Comparison of ENCODE assay signal across 9 cellular contexts in genomic region chr14:92846162-92846897, GRCh38. TPM values are rescaled to one million over a fixed set of nuclear protein-coding genes. Genes with fewer than 3 reads are reported as not detected.
DNase-seq lines count a peak whose midpoint lies in the region; ATAC-seq and TF ChIP-seq lines count a peak whose summit lies in the region.
"Had no signal": no experiment of that assay in that cellular context is flagged by ENCODE, and none has a peak within 500 bp of the region (broad histone marks: within the 10 kb centered on the region; RNA-seq: fewer than 3 reads in every experiment).

No MANE protein-coding gene starts in this region.

- H3K36me3 ChIP-seq in GM06990 (ENCODE audit: control insufficient read depth, insufficient read depth, low read length) (peaks cover 1% of the 10 kb centered on the region; the same call in 1 of the 2 replicates), adipocyte (ENCODE audit: control insufficient read depth, insufficient read depth, low read length, severe bottlenecking) (peaks cover 11% of the 10 kb centered on the region)
- peaks cover 0 to 3% (median 3%) of the 10 kb centered on the region in 3 experiments for H3K36me3 ChIP-seq in naive thymus-derived CD4-positive, alpha-beta T cell (ENCODE audit: control insufficient read depth in 2 of 3, insufficient read depth in 3 of 3, low read length in 3 of 3)

- H3K9me3 Mint-ChIP-seq in naive thymus-derived CD4-positive, alpha-beta T cell: peaks cover 0 to 6% (median 0%) of the 10 kb centered on the region in 11 donors

- no peak overlapping the region for H3K4me3 ChIP-seq in GM06990 (replicated peaks; ENCODE audit: low read depth, low read length)
- no peak overlapping the region for H3K4me3 ChIP-seq in adipocyte (ENCODE audit: low read length)
- H3K4me3 ChIP-seq in naive thymus-derived CD4-positive, alpha-beta T cell (ENCODE audit: low read length): no peak overlapping the region
- H3K4me3 ChIP-seq: psoas muscle had no signal

- H3K4me1 ChIP-seq in adipocyte (ENCODE audit: control insufficient read depth, insufficient read depth, low read length): peaks cover 11% of the 10 kb centered on the region
- peaks cover 0 to 14% of the 10 kb centered on the region in 2 donors for H3K4me1 ChIP-seq in naive thymus-derived CD4-positive, alpha-beta T cell (ENCODE audit: control insufficient read depth in 2 of 2, insufficient read depth in 2 of 2, low read length in 2 of 2)
- H3K4me1 ChIP-seq: psoas muscle had no signal

- peaks cover 14 to 26% (median 21%) of the 10 kb centered on the region in 7 donors for H3K4me1 Mint-ChIP-seq in naive thymus-derived CD4-positive, alpha-beta T cell

- DNase-seq in GM06990 (ENCODE audit: extremely low read depth, insufficient read length) (peak; percentile 59), adipocyte (ENCODE audit: low read depth) (peak; percentile 28), NCI-H2196 (lab: John Stamatoyannopoulos, UW; ENCODE audit: unreplicated experiment) (no peak), T1000 (lab: John Stamatoyannopoulos, UW) (no peak)
- no peak for DNase-seq in naive thymus-derived CD4-positive, alpha-beta T cell
- no peak for DNase-seq in activated CD8-positive, alpha-beta memory T cell treated with anti-CD3 and anti-CD28 coated beads for 24 hours
- DNase-seq: psoas muscle had no signal

- no peak overlapping the region for H3K4me3 Mint-ChIP-seq in naive thymus-derived CD4-positive, alpha-beta T cell

- H3K36me3 Mint-ChIP-seq in naive thymus-derived CD4-positive, alpha-beta T cell: peaks cover 0 to 22% (median 7%) of the 10 kb centered on the region in 5 donors

- H3K27ac Mint-ChIP-seq in naive thymus-derived CD4-positive, alpha-beta T cell: peak overlapping the region in 1 of 9 donors; percentile 4

- no peaks in the 10 kb centered on the region for H3K27me3 Mint-ChIP-seq in naive thymus-derived CD4-positive, alpha-beta T cell

- no peak for TF ChIP-seq CTCF in GM06990 (IDR thresholded peaks at IDR 0.05; ENCODE audit: insufficient read depth, low read length, poor library complexity, severe bottlenecking)

- POLR2A ChIA-PET in naive thymus-derived CD4-positive, alpha-beta T cell (lab: Charles Lee): no interaction called here

- peaks cover 3% of the 10 kb centered on the region for H3K9me3 ChIP-seq in adipocyte (ENCODE audit: control insufficient read depth, low read length)
- H3K9me3 ChIP-seq in naive thymus-derived CD4-positive, alpha-beta T cell (ENCODE audit: control insufficient read depth in 2 of 3, low read length in 3 of 3): no peaks in the 10 kb centered on the region
- H3K9me3 ChIP-seq: psoas muscle had no signal

- no peak overlapping the region for H3K27ac ChIP-seq in naive thymus-derived CD4-positive, alpha-beta T cell (ENCODE audit: low read depth, low read length)
- H3K27ac ChIP-seq: psoas muscle had no signal

- CTCF ChIA-PET in naive thymus-derived CD4-positive, alpha-beta T cell (lab: Charles Lee): interaction anchor here (0.6 kb wide), 1 partner anchor 83 kb away, joined by 3 read pairs; no protein-coding TSS in a partner anchor

- no peak overlapping the region for H3K9ac ChIP-seq in adipocyte (ENCODE audit: low read length)

- intact Hi-C loops in naive thymus-derived CD4-positive, alpha-beta T cell (cut with micrococcal nuclease): no loop called here

- H3K27me3 ChIP-seq in GM06990 (replicated peaks; ENCODE audit: control insufficient read depth, insufficient read depth, low read length) (no peaks in the 10 kb centered on the region), adipocyte (replicated peaks; ENCODE audit: control insufficient read depth, insufficient read depth, low read length) (no peaks in the 10 kb centered on the region)
- no peaks in the 10 kb centered on the region for H3K27me3 ChIP-seq in naive thymus-derived CD4-positive, alpha-beta T cell (ENCODE audit: control insufficient read depth in 2 of 2, insufficient read depth in 2 of 2, low read length in 2 of 2)

- ATAC-seq in GM21360 (IDR thresholded peaks at IDR 0.05; ENCODE audit: unreplicated experiment) (peak; percentile 79), HG03565 (IDR thresholded peaks at IDR 0.05; ENCODE audit: unreplicated experiment) (peak; percentile 87)
- ATAC-seq in naive thymus-derived CD4-positive, alpha-beta T cell: peak; percentile 95

RNA-seq across cellular contexts. Expression of gene GOLGA5, which starts 52.2 kb away (rescaled TPM):
- total RNA-seq in naive thymus-derived CD4-positive, alpha-beta T cell: 10 to 100 TPM in 4 of 5 experiments, 1 to 10 TPM in 1; 9.7 to 25.8 (median 23.5) TPM
- polyA plus RNA-seq in naive thymus-derived CD4-positive, alpha-beta T cell: 10 to 100 TPM; 17.6 to 27.9 TPM

Comparison
In these comparisons a context has a peak if more than half of its experiments do, and no peak if none do; other contexts are left out.
1. DNase-seq: peak in GM06990 (single experiment) and adipocyte (single experiment); none in naive thymus-derived CD4-positive, alpha-beta T cell (0 of 9), NCI-H2196 (single experiment), T1000 (single experiment) and activated CD8-positive, alpha-beta memory T cell treated with anti-CD3 and anti-CD28 coated beads for 24 hours (single experiment).
2. Peak in every context shown above with its lines, with median percentiles within 50 percentile points of each other: ATAC-seq.